In the genomic region with DNA sequence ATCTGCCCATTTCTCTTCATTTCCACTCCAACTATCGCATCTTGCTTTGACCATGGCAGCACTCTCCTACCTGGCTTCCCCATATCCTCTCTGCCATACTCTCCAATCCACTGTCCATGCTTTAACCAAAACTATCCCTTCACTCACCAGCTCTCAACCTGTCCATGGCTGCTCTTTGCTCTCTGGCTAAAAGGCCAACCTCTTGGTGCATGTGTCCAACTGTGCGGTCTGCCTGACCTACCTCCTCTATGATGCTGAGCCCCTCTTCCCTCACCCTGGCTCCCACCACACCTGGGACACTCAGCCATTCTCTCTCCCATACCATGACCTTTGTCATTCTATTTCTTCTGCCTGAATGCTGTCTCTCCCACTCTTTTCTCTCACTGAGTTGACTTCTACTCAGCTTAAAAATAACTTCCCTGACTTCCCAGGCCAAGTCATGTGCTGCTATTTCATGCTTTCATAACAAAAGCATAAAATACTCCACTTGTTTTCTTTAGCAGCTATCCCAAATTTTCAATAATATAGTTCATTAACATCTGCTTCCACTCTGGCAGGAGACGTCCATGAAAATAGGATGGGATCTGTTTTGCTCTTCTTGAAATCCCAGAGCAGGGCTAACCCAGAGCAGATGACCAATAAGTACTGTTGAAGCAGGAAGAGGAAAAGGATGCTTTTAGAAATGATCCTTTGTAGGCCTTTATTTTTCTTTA, we compare ENCODE assay signal across 15 cellular contexts.
"Had no signal": no experiment of that assay in that cellular context is flagged by ENCODE, and none has a peak within 500 bp of the region (broad histone marks: within the 10 kb centered on the region; RNA-seq: fewer than 3 reads in every experiment).

No MANE protein-coding gene starts in this region.

- ATAC-seq: body of pancreas; esophagus mucosa; stimulated activated naive CD8-positive, alpha-beta T cell treated with anti-CD3 and anti-CD28 coated beads, Interleukin-15, amount 100 ng/mL, for 72 hours had no signal

- H3K9me3 ChIP-seq: body of pancreas, SJCRH30 had no signal

- H3K4me3 Mint-ChIP-seq: activated CD4-positive, alpha-beta T cell treated with anti-CD3 and anti-CD28 coated beads, Interleukin-2, amount 10 ng/mL, durations not matched to agents 24 days and 14 days; endodermal cell; neural crest cell; stimulated activated naive CD8-positive, alpha-beta T cell treated with anti-CD3 and anti-CD28 coated beads, Interleukin-15, amount 100 ng/mL, for 72 hours had no signal

- H3K4me1 ChIP-seq: body of pancreas, parathyroid adenoma, SJCRH30 had no signal

- H3K27me3 Mint-ChIP-seq: stimulated activated naive CD8-positive, alpha-beta T cell treated with anti-CD3 and anti-CD28 coated beads, Interleukin-15, amount 100 ng/mL, for 72 hours had no signal

- H3K9me3 Mint-ChIP-seq: activated CD4-positive, alpha-beta T cell treated with anti-CD3 and anti-CD28 coated beads, Interleukin-2, amount 10 ng/mL, durations not matched to agents 24 days and 14 days; endodermal cell; stimulated activated naive CD8-positive, alpha-beta T cell treated with anti-CD3 and anti-CD28 coated beads, Interleukin-15, amount 100 ng/mL, for 72 hours had no signal

- H3K4me1 Mint-ChIP-seq: endodermal cell; neural crest cell; stimulated activated naive CD8-positive, alpha-beta T cell treated with anti-CD3 and anti-CD28 coated beads, Interleukin-15, amount 100 ng/mL, for 72 hours had no signal

- H3K27ac Mint-ChIP-seq: activated CD4-positive, alpha-beta T cell treated with anti-CD3 and anti-CD28 coated beads, Interleukin-2, amount 10 ng/mL, durations not matched to agents 24 days and 14 days; endodermal cell; stimulated activated naive CD8-positive, alpha-beta T cell treated with anti-CD3 and anti-CD28 coated beads, Interleukin-15, amount 100 ng/mL, for 72 hours had no signal

- H3K36me3 ChIP-seq: SJCRH30 had no signal

- H3K27ac ChIP-seq: body of pancreas, parathyroid adenoma, SJCRH30 had no signal

- H3K27me3 ChIP-seq: body of pancreas had no signal

- DNase-seq: activated CD4-positive, alpha-beta T cell treated with anti-CD3 and anti-CD28 coated beads, Interleukin-2, amount 10 ng/mL, durations not matched to agents 24 days and 14 days; activated CD8-positive, alpha-beta memory T cell treated with anti-CD3 and anti-CD28 coated beads for 24 hours; activated naive CD4-positive, alpha-beta T cell treated with Interleukin-2 at 50 U/mL for 16 hours; body of pancreas; dermis blood vessel endothelial cell; endodermal cell; kidney; mesendoderm; SJCRH30; stimulated activated CD4-positive, alpha-beta T cell treated with anti-CD3 and anti-CD28 coated beads, Interleukin-15, amount 100 ng/mL, for 24 hours; stimulated activated CD4-positive, alpha-beta T cell treated with anti-CD3 and anti-CD28 coated beads, Interleukin-4, amount 100 ng/mL, for 24 hours; stimulated activated naive CD8-positive, alpha-beta T cell treated with anti-CD3 and anti-CD28 coated beads, Interleukin-15, amount 100 ng/mL, for 72 hours had no signal

- H3K4me3 ChIP-seq: body of pancreas, SJCRH30 had no signal
